In genomic region chr15:78302579-78302978, GRCh38 we compare ENCODE assay signal across 13 cellular contexts. TPM values are rescaled to one million over a fixed set of nuclear protein-coding genes. Genes with fewer than 3 reads are reported as not detected.
DNase-seq lines count a peak whose midpoint lies in the region; ATAC-seq, FAIRE-seq and TF ChIP-seq lines count a peak whose summit lies in the region.
"Had no signal": no experiment of that assay in that cellular context is flagged by ENCODE, and none has a peak within 500 bp of the region (broad histone marks: within the 10 kb centered on the region; RNA-seq: fewer than 3 reads in every experiment).

No MANE protein-coding gene starts in this region.

- DNase-seq in GM10266 (ENCODE audit: extremely low spot score): peak; percentile 32
- DNase-seq in RWPE1 (ENCODE audit: low spot score): peak; percentile 34
- peak; percentile 92 for DNase-seq in fibroblast of gingiva (ENCODE audit: low read depth)
- DNase-seq in CD8-positive, alpha-beta memory T cell: no peak
- DNase-seq: activated T-cell treated with anti-CD3 and anti-CD28 coated beads, Interleukin-2, amount 50 U/mL, for 1 hour; H7; NCI-H2107 had no signal

- H3K27me3 Mint-ChIP-seq in CD8-positive, alpha-beta memory T cell: peaks cover 1 to 10% of the 10 kb centered on the region in 2 donors

- no peak overlapping the region for H3K27ac ChIP-seq in RWPE1
- H3K27ac ChIP-seq in CD8-positive, alpha-beta memory T cell (ENCODE audit: low read depth, low read length): no peak overlapping the region

- TF ChIP-seq CTCF in GM10266 (IDR thresholded peaks at IDR 0.05; ENCODE audit: control insufficient read depth, insufficient read depth, low read depth, missing control alignments) (no peak), RWPE1 (conservative IDR thresholded peaks at IDR 0.05; ENCODE audit: low read depth) (no peak)

- H3K9me3 Mint-ChIP-seq in CD8-positive, alpha-beta memory T cell: no peaks in the 10 kb centered on the region

- FAIRE-seq in A204.1 (lab: Jason Lieb, UNC): peak; percentile 93

- no peaks in the 10 kb centered on the region for H3K9me3 ChIP-seq in CD8-positive, alpha-beta memory T cell (ENCODE audit: low read length)

- H3K4me3 ChIP-seq in CD8-positive, alpha-beta memory T cell (ENCODE audit: low read length): no peak overlapping the region

- H3K4me1 Mint-ChIP-seq in CD8-positive, alpha-beta memory T cell: peaks cover 22 to 27% (median 23%) of the 10 kb centered on the region in 3 donors

- no peak for ATAC-seq in GM18868 (IDR thresholded peaks at IDR 0.05; ENCODE audit: unreplicated experiment)
- ATAC-seq in HG03135 (IDR thresholded peaks at IDR 0.05; ENCODE audit: unreplicated experiment): no peak
- no peak for ATAC-seq in HG03521 (IDR thresholded peaks at IDR 0.05; ENCODE audit: unreplicated experiment)
- ATAC-seq: left lobe of liver had no signal

- POLR2A ChIA-PET in RWPE1 (lab: Yijun Ruan, JAX; ENCODE audit: low non-redundant PET): no interaction called here
- POLR2A ChIA-PET in CD8-positive, alpha-beta memory T cell (lab: Charles Lee): no interaction called here

- CTCF ChIA-PET in RWPE1 (lab: Yijun Ruan, JAX): interaction anchor here (0.5 to 1.1 kb wide), 3 partner anchors 11 to 180 kb away, joined by 3 to 4 read pairs (median 3); no protein-coding TSS in a partner anchor
- CTCF ChIA-PET in CD8-positive, alpha-beta memory T cell (lab: Charles Lee): no interaction called here

- peak overlapping the region in 2 of 7 donors; percentile 28 to 67 for H3K4me3 Mint-ChIP-seq in CD8-positive, alpha-beta memory T cell

- no peaks in the 10 kb centered on the region for H3K27me3 ChIP-seq in CD8-positive, alpha-beta memory T cell (ENCODE audit: insufficient read depth, low read length, poor library complexity, severe bottlenecking)

- no peaks in the 10 kb centered on the region for H3K36me3 ChIP-seq in CD8-positive, alpha-beta memory T cell (ENCODE audit: insufficient read depth, low read length)

- H3K27ac Mint-ChIP-seq in CD8-positive, alpha-beta memory T cell: peak overlapping the region in 1 of 8 donors; percentile 77

- H3K36me3 Mint-ChIP-seq in CD8-positive, alpha-beta memory T cell: peaks cover 0 to 7% (median 0%) of the 10 kb centered on the region in 3 donors

- peaks cover 13% of the 10 kb centered on the region for H3K4me1 ChIP-seq in CD8-positive, alpha-beta memory T cell (ENCODE audit: insufficient read depth, low read length)

RNA-seq across cellular contexts. Expression of gene SKIC8, which starts 3.2 kb away (rescaled TPM):
- total RNA-seq in CD8-positive, alpha-beta memory T cell: 10 to 100 TPM; 60.2 to 62.9 TPM
- 82.5 TPM for polyA plus RNA-seq in CD8-positive, alpha-beta memory T cell

RNA-seq across cellular contexts. Expression of gene CRABP1, which starts 37.6 kb away (rescaled TPM):
- total RNA-seq in CD8-positive, alpha-beta memory T cell: not detected
- not detected for polyA plus RNA-seq in CD8-positive, alpha-beta memory T cell
- total RNA-seq: posterior vena cava had no signal

RNA-seq across cellular contexts. Expression of gene DNAJA4, which starts 38.2 kb away (rescaled TPM):
- 10 to 100 TPM; 32.6 to 35.3 TPM for total RNA-seq in CD8-positive, alpha-beta memory T cell
- 12.3 TPM for polyA plus RNA-seq in CD8-positive, alpha-beta memory T cell

Comparison
In these comparisons a context has a peak if more than half of its experiments do, and no peak if none do; other contexts are left out.
1. DNase-seq: peak in GM10266 (single experiment), RWPE1 (single experiment) and fibroblast of gingiva (single experiment); none in CD8-positive, alpha-beta memory T cell (0 of 5).